Comparison of ENCODE assay signal across 12 cellular contexts in the genomic region with DNA sequence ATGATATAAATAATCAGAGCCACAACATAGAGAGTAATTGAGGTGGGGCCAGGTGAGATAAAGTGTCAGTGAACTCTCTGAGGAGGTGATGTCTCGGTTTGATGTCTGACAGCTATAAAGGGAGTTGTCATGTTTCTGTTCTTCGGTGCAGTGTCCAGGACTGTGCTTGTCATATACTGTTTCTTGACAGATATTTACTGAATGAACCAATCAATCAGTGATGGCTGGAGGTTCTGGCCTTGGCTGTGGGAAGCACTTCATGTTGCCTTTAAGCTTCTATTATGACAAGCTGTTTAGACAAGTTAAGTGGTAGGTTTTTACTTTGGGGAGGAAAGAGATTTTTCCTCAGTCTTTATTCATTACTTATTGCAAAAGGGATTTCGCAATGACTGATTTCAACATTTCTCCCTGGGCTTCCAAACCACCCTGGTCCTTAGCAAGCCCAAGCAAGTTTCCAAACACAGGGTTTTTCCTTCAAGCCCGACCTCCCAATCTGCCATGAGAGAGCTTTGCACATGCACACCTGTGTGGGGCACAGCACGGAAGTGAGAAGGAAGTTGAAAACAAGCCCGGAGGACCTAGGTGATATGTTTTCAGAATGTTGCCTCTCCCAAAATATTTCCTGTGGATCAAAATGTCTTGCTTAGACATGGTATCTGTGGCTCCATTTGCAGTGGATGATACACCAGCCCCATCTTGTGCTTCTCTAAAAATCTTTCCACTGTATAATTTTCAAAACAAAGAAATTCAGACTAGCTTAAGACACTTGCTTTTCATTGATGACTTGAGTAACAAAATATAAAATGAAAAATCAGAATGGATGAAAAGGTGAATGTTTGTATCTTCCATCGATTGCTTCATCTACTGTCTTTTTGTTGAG.
DNase-seq lines count a peak whose midpoint lies in the region; FAIRE-seq and TF ChIP-seq lines count a peak whose summit lies in the region.
"Had no signal": no experiment of that assay in that cellular context is flagged by ENCODE, and none has a peak within 500 bp of the region (broad histone marks: within the 10 kb centered on the region; RNA-seq: fewer than 3 reads in every experiment).

No MANE protein-coding gene starts in this region.

- H3K9me3 Mint-ChIP-seq in astrocyte (ENCODE audit: unreplicated experiment), result peaks cover 9% of the 10 kb centered on the region
- no peaks in the 10 kb centered on the region for H3K9me3 Mint-ChIP-seq in endothelial cell (ENCODE audit: unreplicated experiment)

- H3K27ac ChIP-seq in astrocyte (ENCODE audit: low read depth, low read length) (no peak overlapping the region), suprapubic skin (peak overlapping the region; percentile 57)
- H3K27ac ChIP-seq: WERI-Rb-1 had no signal

- H3K9ac ChIP-seq in astrocyte (ENCODE audit: low read length), result no peak overlapping the region

- H3K27me3 Mint-ChIP-seq in astrocyte (ENCODE audit: low read depth, unreplicated experiment) (peaks cover 3% of the 10 kb centered on the region), endothelial cell (ENCODE audit: unreplicated experiment) (no peaks in the 10 kb centered on the region)

- no peak overlapping the region for H3K4me3 ChIP-seq in astrocyte (ENCODE audit: insufficient read depth, low read depth, low read length)
- H3K4me3 ChIP-seq in fibroblast of villous mesenchyme (ENCODE audit: low read depth, low read length), result no peak overlapping the region
- H3K4me3 ChIP-seq in suprapubic skin, result no peak overlapping the region

- no peak overlapping the region for H3K4me3 Mint-ChIP-seq in astrocyte (ENCODE audit: unreplicated experiment)
- H3K4me3 Mint-ChIP-seq in endothelial cell (ENCODE audit: unreplicated experiment), result no peak overlapping the region
- H3K4me3 Mint-ChIP-seq: immature natural killer cell had no signal

- FAIRE-seq in astrocyte (lab: Jason Lieb, UNC), result no peak
- FAIRE-seq in urothelium cell line (lab: Jason Lieb, UNC), result no peak
- FAIRE-seq: RCC 7860 had no signal

- H4K20me1 ChIP-seq in astrocyte (ENCODE audit: insufficient read depth, low read length), result no peaks in the 10 kb centered on the region

- H3K9me3 ChIP-seq in astrocyte (ENCODE audit: insufficient read depth, low read depth, low read length) (no peaks in the 10 kb centered on the region), suprapubic skin (no peaks in the 10 kb centered on the region)

- no peak for TF ChIP-seq EP300 in suprapubic skin (IDR thresholded peaks at IDR 0.05)

- H3K27me3 ChIP-seq in astrocyte (ENCODE audit: insufficient read depth, low read length), result no peaks in the 10 kb centered on the region
- H3K27me3 ChIP-seq in suprapubic skin, result no peaks in the 10 kb centered on the region

- no peak for TF ChIP-seq POLR2A in suprapubic skin (IDR thresholded peaks at IDR 0.05)

- DNase-seq in NCI-H510A treated with DMSO at 0.1 percent for 48 hours (lab: John Stamatoyannopoulos, UW), result peak; percentile 64
- DNase-seq in NCI-H510A (lab: John Stamatoyannopoulos, UW), result no peak
- peak; percentile 43 for DNase-seq in astrocyte (ENCODE audit: low read depth)
- peak; percentile 88 for DNase-seq in fibroblast of villous mesenchyme (ENCODE audit: low read depth)
- DNase-seq in suprapubic skin (ENCODE audit: low spot score in 2 of 2), result no peak
- no peak for DNase-seq in urothelium cell line (ENCODE audit: low spot score)
- DNase-seq in COR-L47 (lab: John Stamatoyannopoulos, UW), result no peak
- no peak for DNase-seq in endothelial cell (ENCODE audit: low spot score)
- DNase-seq: activated effector memory CD4-positive, alpha-beta T cell treated with Interleukin-2 at 50 U/mL for 16 hours; immature natural killer cell; WERI-Rb-1 had no signal

- no peaks in the 10 kb centered on the region for H3K36me3 ChIP-seq in astrocyte (ENCODE audit: insufficient read depth, low read length)
- no peaks in the 10 kb centered on the region for H3K36me3 ChIP-seq in suprapubic skin
- H3K36me3 ChIP-seq: WERI-Rb-1 had no signal

- no peak overlapping the region for H2AFZ ChIP-seq in astrocyte (ENCODE audit: low read depth, low read length)

- H3K36me3 Mint-ChIP-seq in astrocyte (ENCODE audit: low read depth, unreplicated experiment), result no peaks in the 10 kb centered on the region
- H3K36me3 Mint-ChIP-seq in endothelial cell (ENCODE audit: low read depth, unreplicated experiment), result no peaks in the 10 kb centered on the region
- H3K36me3 Mint-ChIP-seq: immature natural killer cell had no signal

- H3K4me1 ChIP-seq in astrocyte (ENCODE audit: insufficient read depth, low read length) (no peaks in the 10 kb centered on the region), suprapubic skin (peaks cover 7% of the 10 kb centered on the region)

- TF ChIP-seq CTCF in astrocyte (IDR thresholded peaks at IDR 0.05; ENCODE audit: insufficient read depth, low read depth, low read length) (no peak), fibroblast of villous mesenchyme (IDR thresholded peaks at IDR 0.05; ENCODE audit: insufficient read depth, low read depth, low read length) (no peak), suprapubic skin (IDR thresholded peaks at IDR 0.05) (no peak), endothelial cell (IDR thresholded peaks at IDR 0.05; ENCODE audit: unreplicated experiment) (no peak)

- H3K4me1 Mint-ChIP-seq in astrocyte (ENCODE audit: low read depth, unreplicated experiment) (no peaks in the 10 kb centered on the region), endothelial cell (ENCODE audit: unreplicated experiment) (no peaks in the 10 kb centered on the region)
- H3K4me1 Mint-ChIP-seq: immature natural killer cell had no signal

- H3K27ac Mint-ChIP-seq in astrocyte (ENCODE audit: unreplicated experiment) (no peak overlapping the region), endothelial cell (ENCODE audit: unreplicated experiment) (no peak overlapping the region)
- H3K27ac Mint-ChIP-seq: immature natural killer cell had no signal

- no peaks in the 10 kb centered on the region for H3K79me2 ChIP-seq in astrocyte (ENCODE audit: insufficient read depth, low read length)

- H3K4me2 ChIP-seq in astrocyte (ENCODE audit: low read length), result no peak overlapping the region

- WGBS in suprapubic skin, result 40% methylated on average over 7 of the region's 7 CpGs

Comparison
In these comparisons a context has a peak if more than half of its experiments do, and no peak if none do; other contexts are left out.
1. DNase-seq: peak in NCI-H510A treated with DMSO at 0.1 percent for 48 hours (single experiment), astrocyte (single experiment) and fibroblast of villous mesenchyme (single experiment); none in NCI-H510A (single experiment), suprapubic skin (0 of 2), urothelium cell line (single experiment), COR-L47 (single experiment) and endothelial cell (single experiment).